In genomic region chr17:200604-200985, GRCh38 we compare ENCODE assay signal across 1 cellular context.
TF ChIP-seq lines count a peak whose summit lies in the region.

No MANE protein-coding gene starts in this region.

TF ChIP-seq in GM23338, 12 proteins besides CTCF, POLR2A, EP300 and RAD21 (continued from another document):
- TF ChIP-seq ZNF462 (CRISPR knock-in tag; IDR thresholded peaks at IDR 0.05), result no peak
- no peak for TF ChIP-seq CREB1 (CRISPR knock-in tag; IDR thresholded peaks at IDR 0.05; ENCODE audit: low read depth)
- TF ChIP-seq POLR2AphosphoS5 (IDR thresholded peaks at IDR 0.05; ENCODE audit: low read depth), result no peak
- TF ChIP-seq NANOG (IDR thresholded peaks at IDR 0.05; ENCODE audit: borderline replicate concordance), result no peak
- TF ChIP-seq ETS1 (IDR thresholded peaks at IDR 0.05), result no peak
- no peak for TF ChIP-seq STAT1 (IDR thresholded peaks at IDR 0.05; ENCODE audit: unreplicated experiment)
TF ChIP-seq in GM23338: peak in this region for 0.
